13 cellular contexts compared by ENCODE assay signal in the genomic region with DNA sequence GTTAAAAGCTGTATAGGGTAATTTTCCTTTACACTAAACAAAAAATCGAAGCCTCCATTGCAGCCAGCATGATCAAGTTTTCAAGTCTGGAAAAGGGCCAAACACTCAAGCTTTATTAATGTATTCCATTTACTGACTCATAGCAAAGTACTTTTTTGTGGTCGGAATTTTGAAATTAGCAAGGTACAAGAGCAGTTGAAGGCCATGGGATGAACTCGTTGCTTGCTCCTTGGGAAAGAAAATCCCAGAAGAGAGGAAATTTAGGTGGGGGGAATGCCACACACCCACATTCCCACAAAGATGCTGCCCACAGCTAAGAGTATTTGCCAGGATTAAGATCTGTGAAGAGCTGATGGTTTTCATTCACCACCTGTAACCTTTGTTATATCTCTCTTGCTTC.
DNase-seq lines count a peak whose midpoint lies in the region; ATAC-seq and TF ChIP-seq lines count a peak whose summit lies in the region.
"Had no signal": no experiment of that assay in that cellular context is flagged by ENCODE, and none has a peak within 500 bp of the region (broad histone marks: within the 10 kb centered on the region; RNA-seq: fewer than 3 reads in every experiment).

No MANE protein-coding gene starts in this region.

- H3K4me3 Mint-ChIP-seq in Calu3 (ENCODE audit: low read depth, unreplicated experiment): no peak overlapping the region
- H3K4me3 Mint-ChIP-seq in stimulated activated effector memory CD8-positive, alpha-beta T cell treated with anti-CD3 and anti-CD28 coated beads, Interleukin-12 subunit alpha, Interleukin-12 subunit beta, amount 100 ng/mL, for 72 hours: no peak overlapping the region

- peaks cover 55% of the 10 kb centered on the region for H3K27me3 Mint-ChIP-seq in Calu3 (ENCODE audit: unreplicated experiment)

- CTCF ChIA-PET in Calu3 (lab: Charles Lee): no interaction called here

- intact Hi-C loops in Calu3 (cut with micrococcal nuclease; ENCODE audit: unreplicated experiment): no loop called here

- no peak for ATAC-seq in stimulated activated effector memory CD8-positive, alpha-beta T cell treated with anti-CD3 and anti-CD28 coated beads, Interleukin-12 subunit alpha, Interleukin-12 subunit beta, amount 100 ng/mL, for 72 hours
- no peak for ATAC-seq in HG03108 (IDR thresholded peaks at IDR 0.05; ENCODE audit: unreplicated experiment)
- ATAC-seq: activated naive CD4-positive, alpha-beta T cell treated with anti-CD3 and anti-CD28 coated beads, Interleukin-2, amount 50 U/mL, for 72 hours had no signal

- no peaks in the 10 kb centered on the region for H3K36me3 Mint-ChIP-seq in Calu3 (ENCODE audit: insufficient read depth, unreplicated experiment)
- H3K36me3 Mint-ChIP-seq in stimulated activated effector memory CD8-positive, alpha-beta T cell treated with anti-CD3 and anti-CD28 coated beads, Interleukin-12 subunit alpha, Interleukin-12 subunit beta, amount 100 ng/mL, for 72 hours: no peaks in the 10 kb centered on the region
- H3K36me3 Mint-ChIP-seq: activated naive CD4-positive, alpha-beta T cell treated with anti-CD3 and anti-CD28 coated beads, Interleukin-2, amount 50 U/mL, for 72 hours had no signal

- H3K4me3 ChIP-seq in cardiac fibroblast (replicated peaks in 1 of 2; ENCODE audit: low read depth in 2 of 2, low read length in 2 of 2): no peak overlapping the region
- H3K4me3 ChIP-seq: prostate gland had no signal

- DNase-seq in NCI-H1417 (lab: John Stamatoyannopoulos, UW) (peak in 2 of 3 experiments; percentile 38 to 74), NCI-H1417 treated with DMSO at 0.1 percent for 48 hours (lab: John Stamatoyannopoulos, UW) (no peak), NCI-H2107 treated with DMSO at 0.1 percent for 48 hours (lab: John Stamatoyannopoulos, UW; ENCODE audit: unreplicated experiment) (peak; percentile 87), cardiac fibroblast (ENCODE audit: low read depth in 2 of 2) (peak; percentile 71 to 88), renal cortical epithelial cell (ENCODE audit: low read depth) (peak; percentile 94), Calu3 (no peak)
- no peak for DNase-seq in stimulated activated effector memory CD8-positive, alpha-beta T cell treated with anti-CD3 and anti-CD28 coated beads, Interleukin-12 subunit alpha, Interleukin-12 subunit beta, amount 100 ng/mL, for 72 hours (ENCODE audit: low spot score in 2 of 2)
- DNase-seq: 8988T, hypothalamus, T-helper 9 cell had no signal

- TF ChIP-seq CTCF in cardiac fibroblast (IDR thresholded peaks at IDR 0.05; ENCODE audit: low read depth, low read length) (no peak), Calu3 (IDR thresholded peaks at IDR 0.05; ENCODE audit: unreplicated experiment) (no peak)

- H3K9me3 Mint-ChIP-seq in Calu3 (ENCODE audit: low read depth, unreplicated experiment): no peaks in the 10 kb centered on the region
- H3K9me3 Mint-ChIP-seq in stimulated activated effector memory CD8-positive, alpha-beta T cell treated with anti-CD3 and anti-CD28 coated beads, Interleukin-12 subunit alpha, Interleukin-12 subunit beta, amount 100 ng/mL, for 72 hours: peaks cover 6% of the 10 kb centered on the region

- H3K27ac Mint-ChIP-seq in Calu3 (ENCODE audit: unreplicated experiment): no peak overlapping the region
- H3K27ac Mint-ChIP-seq in stimulated activated effector memory CD8-positive, alpha-beta T cell treated with anti-CD3 and anti-CD28 coated beads, Interleukin-12 subunit alpha, Interleukin-12 subunit beta, amount 100 ng/mL, for 72 hours: no peak overlapping the region
- H3K27ac Mint-ChIP-seq: activated naive CD4-positive, alpha-beta T cell treated with anti-CD3 and anti-CD28 coated beads, Interleukin-2, amount 50 U/mL, for 72 hours had no signal

- no peaks in the 10 kb centered on the region for H3K4me1 Mint-ChIP-seq in Calu3 (ENCODE audit: low read depth, unreplicated experiment)
- H3K4me1 Mint-ChIP-seq in stimulated activated effector memory CD8-positive, alpha-beta T cell treated with anti-CD3 and anti-CD28 coated beads, Interleukin-12 subunit alpha, Interleukin-12 subunit beta, amount 100 ng/mL, for 72 hours: no peaks in the 10 kb centered on the region

- no TSS peak for BruUV-seq in Calu3 (replicated peaks; lab: Mats Ljungman, UMichigan)

Comparison
In these comparisons a context has a peak if more than half of its experiments do, and no peak if none do; other contexts are left out.
1. DNase-seq: peak in NCI-H1417 (2 of 3), NCI-H2107 treated with DMSO at 0.1 percent for 48 hours (single experiment), cardiac fibroblast (2 of 2) and renal cortical epithelial cell (single experiment); none in NCI-H1417 treated with DMSO at 0.1 percent for 48 hours (single experiment), Calu3 (single experiment) and stimulated activated effector memory CD8-positive, alpha-beta T cell treated with anti-CD3 and anti-CD28 coated beads, Interleukin-12 subunit alpha, Interleukin-12 subunit beta, amount 100 ng/mL, for 72 hours (0 of 2).